ENCODE assay signal across 14 cellular contexts in the genomic region with DNA sequence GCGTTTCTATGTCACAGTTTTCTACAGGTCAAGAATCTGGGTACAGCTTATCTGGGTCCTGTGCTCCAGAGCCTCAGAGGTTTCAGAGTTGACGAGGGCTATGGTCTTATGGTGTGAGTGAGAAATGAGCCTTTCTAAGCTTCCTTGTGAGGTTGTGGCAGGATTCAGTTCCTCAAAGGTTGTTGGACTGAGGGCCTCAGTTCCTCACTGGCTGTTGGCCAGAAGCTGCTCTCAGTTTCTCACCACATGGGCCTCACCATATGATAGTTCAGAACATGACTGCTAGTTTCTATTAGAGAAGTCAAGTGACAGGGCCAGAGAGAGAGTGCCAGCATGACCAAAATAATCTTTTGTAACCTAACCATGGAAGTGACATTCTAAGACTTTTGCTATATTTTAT.
DNase-seq lines count a peak whose midpoint lies in the region; ATAC-seq and TF ChIP-seq lines count a peak whose summit lies in the region.
"Had no signal": no experiment of that assay in that cellular context is flagged by ENCODE, and none has a peak within 500 bp of the region (broad histone marks: within the 10 kb centered on the region; RNA-seq: fewer than 3 reads in every experiment).

No MANE protein-coding gene starts in this region.

- no peak overlapping the region for H3K4me3 ChIP-seq in brain microvascular endothelial cell (ENCODE audit: low read depth, low read length)
- H3K4me3 ChIP-seq: stomach had no signal

- intact Hi-C loops in activated T-helper 1 cell treated with anti-CD3 and anti-CD28 coated beads, Interleukin-12 subunit alpha, Interleukin-12 subunit beta, Interleukin-2, Interleukin-4 antibody, amounts not matched to agents 30 ng/mL and 10 ng/mL and 1 ng/mL, durations not matched to agents 14 hours and 24 hours and 36 hours (cut with micrococcal nuclease): no loop called here

- peak; percentile 61 for DNase-seq in SIG-M5 treated with dmso at 0.1 percent for 504 hours (lab: John Stamatoyannopoulos, UW; ENCODE audit: unreplicated experiment)
- no peak for DNase-seq in brain microvascular endothelial cell
- no peak for DNase-seq in stimulated activated naive CD8-positive, alpha-beta T cell treated with anti-CD3 and anti-CD28 coated beads, Interleukin-15, amount 100 ng/mL, for 72 hours
- no peak for DNase-seq in kidney tubule cell (ENCODE audit: low spot score)
- no peak for DNase-seq in activated T-helper 1 cell treated with anti-CD3 and anti-CD28 coated beads, Interleukin-12 subunit alpha, Interleukin-12 subunit beta, Interleukin-2, Interleukin-4 antibody, amounts not matched to agents 30 ng/mL and 10 ng/mL and 1 ng/mL, durations not matched to agents 14 hours and 24 hours and 36 hours (ENCODE audit: low spot score)
- DNase-seq: activated naive CD8-positive, alpha-beta T cell treated with anti-CD3 and anti-CD28 coated beads, Interleukin-2, amount 10 ng/mL, durations not matched to agents 7 days and 5 days; CD4-positive, CD25-positive, alpha-beta regulatory T cell; effector memory CD4-positive, alpha-beta T cell; hypothalamus; stomach had no signal

- in situ Hi-C loops in brain microvascular endothelial cell (cut with HindIII; ENCODE audit: low pct_ligation_motif_present, low sequenced_read_pairs): no loop called here

- H3K4me3 Mint-ChIP-seq in stimulated activated naive CD8-positive, alpha-beta T cell treated with anti-CD3 and anti-CD28 coated beads, Interleukin-15, amount 100 ng/mL, for 72 hours: no peak overlapping the region
- H3K4me3 Mint-ChIP-seq in activated T-helper 1 cell treated with anti-CD3 and anti-CD28 coated beads, Interleukin-12 subunit alpha, Interleukin-12 subunit beta, Interleukin-2, Interleukin-4 antibody, amounts not matched to agents 30 ng/mL and 10 ng/mL and 1 ng/mL, durations not matched to agents 14 hours and 24 hours and 36 hours: no peak overlapping the region
- H3K4me3 Mint-ChIP-seq: activated naive CD8-positive, alpha-beta T cell treated with anti-CD3 and anti-CD28 coated beads, Interleukin-2, amount 10 ng/mL, durations not matched to agents 7 days and 5 days; CD4-positive, CD25-positive, alpha-beta regulatory T cell; WTC11 had no signal

- H3K36me3 Mint-ChIP-seq in activated T-helper 1 cell treated with anti-CD3 and anti-CD28 coated beads, Interleukin-12 subunit alpha, Interleukin-12 subunit beta, Interleukin-2, Interleukin-4 antibody, amounts not matched to agents 30 ng/mL and 10 ng/mL and 1 ng/mL, durations not matched to agents 14 hours and 24 hours and 36 hours (ENCODE audit: low read depth): no peaks in the 10 kb centered on the region
- H3K36me3 Mint-ChIP-seq: activated naive CD8-positive, alpha-beta T cell treated with anti-CD3 and anti-CD28 coated beads, Interleukin-2, amount 10 ng/mL, durations not matched to agents 7 days and 5 days; CD4-positive, CD25-positive, alpha-beta regulatory T cell; WTC11 had no signal

- no peaks in the 10 kb centered on the region for H3K4me1 Mint-ChIP-seq in stimulated activated naive CD8-positive, alpha-beta T cell treated with anti-CD3 and anti-CD28 coated beads, Interleukin-15, amount 100 ng/mL, for 72 hours
- H3K4me1 Mint-ChIP-seq in activated T-helper 1 cell treated with anti-CD3 and anti-CD28 coated beads, Interleukin-12 subunit alpha, Interleukin-12 subunit beta, Interleukin-2, Interleukin-4 antibody, amounts not matched to agents 30 ng/mL and 10 ng/mL and 1 ng/mL, durations not matched to agents 14 hours and 24 hours and 36 hours (ENCODE audit: low read depth): no peaks in the 10 kb centered on the region
- H3K4me1 Mint-ChIP-seq: activated naive CD8-positive, alpha-beta T cell treated with anti-CD3 and anti-CD28 coated beads, Interleukin-2, amount 10 ng/mL, durations not matched to agents 7 days and 5 days; CD4-positive, CD25-positive, alpha-beta regulatory T cell had no signal

- H3K27ac ChIP-seq in brain microvascular endothelial cell: no peak overlapping the region
- H3K27ac ChIP-seq: stomach had no signal

- peaks cover 0 to 13% of the 10 kb centered on the region in 2 donors for H3K9me3 Mint-ChIP-seq in stimulated activated naive CD8-positive, alpha-beta T cell treated with anti-CD3 and anti-CD28 coated beads, Interleukin-15, amount 100 ng/mL, for 72 hours
- no peaks in the 10 kb centered on the region for H3K9me3 Mint-ChIP-seq in activated T-helper 1 cell treated with anti-CD3 and anti-CD28 coated beads, Interleukin-12 subunit alpha, Interleukin-12 subunit beta, Interleukin-2, Interleukin-4 antibody, amounts not matched to agents 30 ng/mL and 10 ng/mL and 1 ng/mL, durations not matched to agents 14 hours and 24 hours and 36 hours
- H3K9me3 Mint-ChIP-seq: activated naive CD8-positive, alpha-beta T cell treated with anti-CD3 and anti-CD28 coated beads, Interleukin-2, amount 10 ng/mL, durations not matched to agents 7 days and 5 days had no signal

- H3K27me3 Mint-ChIP-seq in stimulated activated naive CD8-positive, alpha-beta T cell treated with anti-CD3 and anti-CD28 coated beads, Interleukin-15, amount 100 ng/mL, for 72 hours: peaks cover 14% of the 10 kb centered on the region
- H3K27me3 Mint-ChIP-seq in activated T-helper 1 cell treated with anti-CD3 and anti-CD28 coated beads, Interleukin-12 subunit alpha, Interleukin-12 subunit beta, Interleukin-2, Interleukin-4 antibody, amounts not matched to agents 30 ng/mL and 10 ng/mL and 1 ng/mL, durations not matched to agents 14 hours and 24 hours and 36 hours (ENCODE audit: insufficient read depth): peaks cover 2% of the 10 kb centered on the region
- H3K27me3 Mint-ChIP-seq: CD4-positive, CD25-positive, alpha-beta regulatory T cell had no signal

- no peak overlapping the region for H3K27ac Mint-ChIP-seq in stimulated activated naive CD8-positive, alpha-beta T cell treated with anti-CD3 and anti-CD28 coated beads, Interleukin-15, amount 100 ng/mL, for 72 hours
- H3K27ac Mint-ChIP-seq in activated T-helper 1 cell treated with anti-CD3 and anti-CD28 coated beads, Interleukin-12 subunit alpha, Interleukin-12 subunit beta, Interleukin-2, Interleukin-4 antibody, amounts not matched to agents 30 ng/mL and 10 ng/mL and 1 ng/mL, durations not matched to agents 14 hours and 24 hours and 36 hours: no peak overlapping the region
- H3K27ac Mint-ChIP-seq: activated naive CD8-positive, alpha-beta T cell treated with anti-CD3 and anti-CD28 coated beads, Interleukin-2, amount 10 ng/mL, durations not matched to agents 7 days and 5 days; CD4-positive, CD25-positive, alpha-beta regulatory T cell; WTC11 had no signal

- TF ChIP-seq CTCF in brain microvascular endothelial cell (IDR thresholded peaks at IDR 0.05; ENCODE audit: low read depth, low read length, missing control alignments): no peak

- H3K27me3 ChIP-seq in brain microvascular endothelial cell (replicated peaks): no peaks in the 10 kb centered on the region
- H3K27me3 ChIP-seq: stomach had no signal

- H3K36me3 ChIP-seq in brain microvascular endothelial cell (replicated peaks): no peaks in the 10 kb centered on the region
- H3K36me3 ChIP-seq: stomach had no signal

- ATAC-seq in GM18870 (IDR thresholded peaks at IDR 0.05; ENCODE audit: unreplicated experiment) (peak; percentile 96), GM21717 (IDR thresholded peaks at IDR 0.05; ENCODE audit: unreplicated experiment) (peak; percentile 98), HG03175 (IDR thresholded peaks at IDR 0.05; ENCODE audit: unreplicated experiment) (peak; percentile 97)
- ATAC-seq in stimulated activated naive CD8-positive, alpha-beta T cell treated with anti-CD3 and anti-CD28 coated beads, Interleukin-15, amount 100 ng/mL, for 72 hours: no peak
- ATAC-seq: WTC11 had no signal
